In genomic region chr2:234289789-234290188, GRCh38 we compare ENCODE assay signal across 8 cellular contexts.
DNase-seq lines count a peak whose midpoint lies in the region; ATAC-seq, FAIRE-seq and TF ChIP-seq lines count a peak whose summit lies in the region.

No MANE protein-coding gene starts in this region.

- no peak for FAIRE-seq in urothelium cell line (lab: Jason Lieb, UNC)

- intact Hi-C loops in head of caudate nucleus (cut with DNase I) = no loop called here

- H3K4me1 ChIP-seq in foreskin keratinocyte = peaks cover 39% of the 10 kb centered on the region

- TF ChIP-seq CTCF in foreskin keratinocyte (conservative IDR thresholded peaks at IDR 0.05) = no peak

- no peaks in the 10 kb centered on the region for H3K27me3 ChIP-seq in foreskin keratinocyte

- peak overlapping the region; percentile 67 for H3K27ac ChIP-seq in foreskin keratinocyte

- ATAC-seq in foreskin keratinocyte = peak; percentile 93
- ATAC-seq in HG03139 (IDR thresholded peaks at IDR 0.05; ENCODE audit: unreplicated experiment) = no peak

- DNase-seq in stimulated activated CD4-positive, alpha-beta T cell treated with anti-CD3 and anti-CD28 coated beads, Interleukin-15, amount 100 ng/mL, for 24 hours = peak; percentile 59
- no peak for DNase-seq in stimulated activated CD4-positive, alpha-beta T cell treated with anti-CD3 and anti-CD28 coated beads, Interleukin-2, amount 100 ng/mL, for 48 hours
- peak; percentile 66 for DNase-seq in activated CD8-positive, alpha-beta memory T cell treated with anti-CD3 and anti-CD28 coated beads, Interleukin-2, amount 50 U/mL, for 48 hours
- DNase-seq in foreskin keratinocyte (peak in 1 of 2 donors; percentile 91), urothelium cell line (ENCODE audit: low spot score) (peak; percentile 74), Ammon's horn (ENCODE audit: low spot score) (no peak), head of caudate nucleus (no peak)

Comparison
In these comparisons a context has a peak if more than half of its experiments do, and no peak if none do; other contexts are left out.
1. DNase-seq: peak in stimulated activated CD4-positive, alpha-beta T cell treated with anti-CD3 and anti-CD28 coated beads, Interleukin-15, amount 100 ng/mL, for 24 hours (single experiment), activated CD8-positive, alpha-beta memory T cell treated with anti-CD3 and anti-CD28 coated beads, Interleukin-2, amount 50 U/mL, for 48 hours (single experiment) and urothelium cell line (single experiment); none in stimulated activated CD4-positive, alpha-beta T cell treated with anti-CD3 and anti-CD28 coated beads, Interleukin-2, amount 100 ng/mL, for 48 hours (0 of 2), Ammon's horn (single experiment) and head of caudate nucleus (0 of 42).